ENCODE assay signal across 9 cellular contexts in the genomic region with DNA sequence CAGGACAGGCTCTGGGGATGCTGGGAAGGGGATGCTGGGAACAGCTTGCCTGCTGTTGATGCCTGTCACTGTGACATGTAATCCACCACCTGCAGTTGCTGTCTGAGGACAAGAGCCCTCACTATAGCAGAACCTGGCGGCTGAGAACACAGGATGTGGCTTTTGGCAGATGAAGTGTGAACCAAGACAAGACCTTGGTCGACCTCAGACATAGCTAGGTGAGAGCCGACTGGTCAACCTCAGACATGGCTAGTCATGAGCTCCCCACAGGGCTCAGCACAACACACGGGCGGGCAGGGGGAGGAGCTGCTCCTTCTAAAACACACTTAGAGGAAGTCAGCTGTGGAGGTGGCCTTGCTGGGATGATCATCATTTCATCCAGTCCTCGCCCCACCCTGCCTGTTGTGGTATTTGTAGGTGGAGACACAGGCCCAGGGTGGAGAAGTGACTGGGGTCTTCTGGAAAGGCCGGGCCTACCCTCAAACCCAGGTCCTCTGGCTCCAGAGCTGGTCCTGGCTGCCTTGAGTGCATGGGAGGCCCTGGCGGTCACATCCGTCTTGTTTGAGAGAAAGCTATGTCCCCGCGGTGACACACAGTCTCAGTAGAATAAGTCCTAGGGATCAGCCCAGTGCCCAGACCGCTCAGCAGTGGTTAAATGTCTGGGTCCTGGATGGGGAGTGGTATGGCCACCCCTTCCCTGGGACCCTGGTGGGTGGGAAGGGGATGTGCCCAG. TPM values are rescaled to one million over a fixed set of nuclear protein-coding genes. Genes with fewer than 3 reads are reported as not detected.
DNase-seq lines count a peak whose midpoint lies in the region; ATAC-seq, FAIRE-seq and TF ChIP-seq lines count a peak whose summit lies in the region.
"Had no signal": no experiment of that assay in that cellular context is flagged by ENCODE, and none has a peak within 500 bp of the region (broad histone marks: within the 10 kb centered on the region; RNA-seq: fewer than 3 reads in every experiment).

No MANE protein-coding gene starts in this region.

- peaks cover 48 to 94% (median 90%) of the 10 kb centered on the region in 4 donors for H3K4me1 Mint-ChIP-seq in naive thymus-derived CD8-positive, alpha-beta T cell

- H3K9me3 ChIP-seq in upper lobe of right lung, result no peaks in the 10 kb centered on the region
- H3K9me3 ChIP-seq: adrenal gland had no signal

- ATAC-seq in HG03097 (IDR thresholded peaks at IDR 0.05; ENCODE audit: low FRiP score, unreplicated experiment) (peak; percentile 79), upper lobe of right lung (peak; percentile 74)
- ATAC-seq in naive thymus-derived CD8-positive, alpha-beta T cell, result peak; percentile 87 to 94

- no peak overlapping the region for H3K4me3 ChIP-seq in upper lobe of right lung
- H3K4me3 ChIP-seq: adrenal gland had no signal

- POLR2A ChIA-PET in naive thymus-derived CD8-positive, alpha-beta T cell (lab: Charles Lee), result interaction anchor here (0.6 to 23.1 kb wide), 36 partner anchors 8 to 513 kb away, joined by 3 to 608 read pairs (median 7); partner anchors contain the start of genes CARD19, FGD3 and NINJ1
- POLR2A ChIA-PET in RWPE1 (lab: Yijun Ruan, JAX; ENCODE audit: low non-redundant PET), result interaction anchor here (0.6 kb wide), 1 partner anchor 953 kb away, joined by 3 read pairs; no protein-coding TSS in a partner anchor

- no peaks in the 10 kb centered on the region for H3K27me3 ChIP-seq in upper lobe of right lung
- H3K27me3 ChIP-seq: adrenal gland had no signal

- DNase-seq in GM19238 (ENCODE audit: insufficient read length, low spot score) (peak; percentile 89), RCC 7860 (ENCODE audit: low spot score) (peak; percentile 47), upper lobe of right lung (no peak), RWPE1 (ENCODE audit: low spot score) (no peak), NCI-H1105 (lab: John Stamatoyannopoulos, UW) (no peak)
- peak; percentile 76 to 80 for DNase-seq in activated T-helper 1 cell treated with anti-CD3 and anti-CD28 coated beads, Interleukin-2, amount 50 U/mL, for 16 hours (ENCODE audit: low read depth in 1 of 2, low spot score in 1 of 2)
- DNase-seq in naive thymus-derived CD8-positive, alpha-beta T cell, result peak; percentile 57 to 96 (median 89)

- no peaks in the 10 kb centered on the region for H3K36me3 ChIP-seq in upper lobe of right lung
- H3K36me3 ChIP-seq: adrenal gland had no signal

- peaks cover 4 to 33% (median 8%) of the 10 kb centered on the region in 3 donors for H3K36me3 Mint-ChIP-seq in naive thymus-derived CD8-positive, alpha-beta T cell

- CTCF ChIA-PET in RWPE1 (lab: Yijun Ruan, JAX), result interaction anchor here (0.6 to 0.7 kb wide), 2 partner anchors 15 to 17 kb away, joined by 3 to 9 read pairs; no protein-coding TSS in a partner anchor

- FAIRE-seq in RCC 7860 (lab: Jason Lieb, UNC), result no peak

- peaks cover 25% of the 10 kb centered on the region for H3K4me1 ChIP-seq in upper lobe of right lung

- H3K9me3 Mint-ChIP-seq in naive thymus-derived CD8-positive, alpha-beta T cell, result no peaks in the 10 kb centered on the region

- H3K4me3 Mint-ChIP-seq in naive thymus-derived CD8-positive, alpha-beta T cell, result peak overlapping the region; percentile 81 to 96 (median 89)

- intact Hi-C loops in upper lobe of right lung (cut with DNase I), result no loop called here

- peak overlapping the region; percentile 93 to 100 (median 100) for H3K27ac Mint-ChIP-seq in naive thymus-derived CD8-positive, alpha-beta T cell

- H3K27me3 Mint-ChIP-seq in naive thymus-derived CD8-positive, alpha-beta T cell, result no peaks in the 10 kb centered on the region

- H3K27ac ChIP-seq in upper lobe of right lung (no peak overlapping the region), RWPE1 (no peak overlapping the region)
- H3K27ac ChIP-seq: adrenal gland had no signal

- TF ChIP-seq CTCF in upper lobe of right lung (IDR thresholded peaks at IDR 0.05) (no peak), RWPE1 (conservative IDR thresholded peaks at IDR 0.05; ENCODE audit: low read depth) (no peak)

RNA-seq across cellular contexts. Expression of gene SUSD3, which starts 6.1 kb away (rescaled TPM):
- total RNA-seq in naive thymus-derived CD8-positive, alpha-beta T cell, result 10 to 100 TPM; 62.1 to 64.0 TPM
- polyA plus RNA-seq in naive thymus-derived CD8-positive, alpha-beta T cell, result 100 to 1,000 TPM in 2 of 3 donors, 10 to 100 TPM in 1; 86.7 to 208 (median 145) TPM
- 4.8 TPM for total RNA-seq in upper lobe of right lung

RNA-seq across cellular contexts. Expression of gene CARD19, which starts 31.5 kb away (rescaled TPM):
- total RNA-seq in naive thymus-derived CD8-positive, alpha-beta T cell, result 10 to 100 TPM; 68.9 to 71.2 TPM
- polyA plus RNA-seq in naive thymus-derived CD8-positive, alpha-beta T cell, result 10 to 100 TPM; 56.3 to 62.9 (median 56.9) TPM
- total RNA-seq in upper lobe of right lung, result 31.8 TPM

Comparison
In these comparisons a context has a peak if more than half of its experiments do, and no peak if none do; other contexts are left out.
1. DNase-seq: peak in GM19238 (single experiment), RCC 7860 (single experiment), activated T-helper 1 cell treated with anti-CD3 and anti-CD28 coated beads, Interleukin-2, amount 50 U/mL, for 16 hours (2 of 2) and naive thymus-derived CD8-positive, alpha-beta T cell (10 of 10); none in upper lobe of right lung (single experiment), RWPE1 (single experiment) and NCI-H1105 (single experiment).
2. RNA of gene SUSD3, which starts 6.1 kb away (total RNA-seq): 62.1 to 64.0 TPM in naive thymus-derived CD8-positive, alpha-beta T cell; 4.8 TPM in upper lobe of right lung (single experiment); every median in the first group is over 10 times any median in the second.
3. Peak in every context shown above with its lines, with median percentiles within 50 percentile points of each other: ATAC-seq.